In the genomic region with DNA sequence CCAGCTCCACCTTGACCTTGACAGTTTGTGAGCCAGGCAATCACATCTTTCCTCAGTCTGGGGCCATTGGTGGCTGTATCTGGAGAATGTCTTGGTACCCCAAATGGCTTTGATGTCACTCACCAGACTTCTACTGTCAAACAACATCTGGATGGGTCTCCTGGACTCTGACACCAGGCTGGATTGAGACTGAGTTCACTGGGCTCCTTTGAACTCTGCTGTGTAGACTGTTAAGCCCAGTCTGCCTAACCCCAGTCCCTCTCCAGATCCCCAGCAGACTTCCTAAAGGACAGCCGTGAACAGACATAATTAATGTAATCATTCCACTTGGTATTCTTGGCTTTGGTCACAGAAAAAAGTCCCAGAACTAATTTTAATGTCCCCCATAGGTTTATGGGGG, we compare ENCODE assay signal across 8 cellular contexts.
"Had no signal": no experiment of that assay in that cellular context is flagged by ENCODE, and none has a peak within 500 bp of the region (broad histone marks: within the 10 kb centered on the region; RNA-seq: fewer than 3 reads in every experiment).

No MANE protein-coding gene starts in this region.

- H3K9me3 Mint-ChIP-seq: GM23338, HFFc6 had no signal

- H3K27ac Mint-ChIP-seq: GM23338, HFFc6 had no signal

- H3K9me3 ChIP-seq: HAP-1 had no signal

- H3K4me3 Mint-ChIP-seq: GM23338, HFFc6 had no signal

- H3K36me3 ChIP-seq: HAP-1 had no signal

- ATAC-seq: GM23338, HCT116, K562 had no signal

- H3K27ac ChIP-seq: HL-60 had no signal

- H3K4me3 ChIP-seq: GM23338, HAP-1, K562 had no signal

- H2AFZ ChIP-seq: GM23338 had no signal

- H3K4me2 ChIP-seq: GM23338 had no signal

- DNase-seq: HFFc6, IMR-90, KG1 had no signal
